ENCODE assay signal across 14 cellular contexts in genomic region chr12:14263742-14264141, GRCh38.
DNase-seq lines count a peak whose midpoint lies in the region; ATAC-seq and TF ChIP-seq lines count a peak whose summit lies in the region.
"Had no signal": no experiment of that assay in that cellular context is flagged by ENCODE, and none has a peak within 500 bp of the region (broad histone marks: within the 10 kb centered on the region; RNA-seq: fewer than 3 reads in every experiment).

No MANE protein-coding gene starts in this region.

- intact Hi-C loops in CD4-positive, alpha-beta T cell (cut with DNase I, micrococcal nuclease) = no loop called here

- H3K4me1 Mint-ChIP-seq in CD4-positive, alpha-beta T cell (ENCODE audit: low read depth) = peaks cover 23% of the 10 kb centered on the region

- peak overlapping the region; percentile 15 for H3K27ac Mint-ChIP-seq in CD4-positive, alpha-beta T cell

- no peaks in the 10 kb centered on the region for H3K36me3 Mint-ChIP-seq in CD4-positive, alpha-beta T cell (ENCODE audit: low read depth)

- no peaks in the 10 kb centered on the region for H3K9me3 ChIP-seq in CD4-positive, alpha-beta T cell (ENCODE audit: control insufficient read depth, low read length)
- no peaks in the 10 kb centered on the region for H3K9me3 ChIP-seq in neutrophil

- no peak for ATAC-seq in CD4-positive, alpha-beta T cell (ENCODE audit: poor library complexity)
- no peak for ATAC-seq in GM18868 (IDR thresholded peaks at IDR 0.05; ENCODE audit: unreplicated experiment)

- peaks cover 55 to 62% of the 10 kb centered on the region in 2 experiments for H3K4me1 ChIP-seq in neutrophil (ENCODE audit: control insufficient read depth in 1 of 2, insufficient read depth in 1 of 2, low read depth in 1 of 2, low read length in 1 of 2)

- no peak for TF ChIP-seq CTCF in CD4-positive, alpha-beta T cell (IDR thresholded peaks at IDR 0.05)
- TF ChIP-seq CTCF in neutrophil (IDR thresholded peaks at IDR 0.05) = no peak

- no peak overlapping the region for H3K4me3 Mint-ChIP-seq in CD4-positive, alpha-beta T cell

- no peak overlapping the region for H3K4me3 ChIP-seq in neutrophil (ENCODE audit: low read depth in 1 of 2, low read length in 1 of 2)
- H3K4me3 ChIP-seq: BLaER1 treated with 17β-estradiol and CSF1 and Interleukin-3, amounts not matched to agents 10 nM and 100 nM had no signal

- H3K27me3 Mint-ChIP-seq in CD4-positive, alpha-beta T cell = no peaks in the 10 kb centered on the region

- H3K9me3 Mint-ChIP-seq in CD4-positive, alpha-beta T cell = no peaks in the 10 kb centered on the region

- POLR2A ChIA-PET in CD4-positive, alpha-beta T cell (lab: Charles Lee) = interaction anchor here (0.7 to 1.0 kb wide), 3 partner anchors 18 to 154 kb away, joined by 5 to 6 read pairs (median 5); partner anchors contain the start of gene ATF7IP

- CTCF ChIA-PET in CD4-positive, alpha-beta T cell (lab: Charles Lee) = interaction anchor here (0.7 to 0.8 kb wide), 2 partner anchors 10 to 132 kb away, joined by 3 read pairs; no protein-coding TSS in a partner anchor

- H3K27me3 ChIP-seq in CD4-positive, alpha-beta T cell (ENCODE audit: control insufficient read depth, insufficient read depth, low read length) = no peaks in the 10 kb centered on the region
- no peaks in the 10 kb centered on the region for H3K27me3 ChIP-seq in neutrophil
- H3K27me3 ChIP-seq: BLaER1 treated with 17β-estradiol and CSF1 and Interleukin-3, amounts not matched to agents 10 nM and 100 nM had no signal

- no peaks in the 10 kb centered on the region for H3K36me3 ChIP-seq in neutrophil

- DNase-seq in NCI-H2171 treated with DMSO at 0.1 percent for 48 hours (lab: John Stamatoyannopoulos, UW) (peak; percentile 59), NCI-H2171 (lab: John Stamatoyannopoulos, UW) (no peak), SW480 (ENCODE audit: low spot score) (peak; percentile 46), AML-193 (lab: John Stamatoyannopoulos, UW) (no peak), NCI-H226 (no peak)
- DNase-seq in CD4-positive, alpha-beta T cell = no peak
- DNase-seq: DMS79, HCEC 1CT, NCI-H1417, NCI-H187 treated with DMSO at 0.1 percent for 48 hours, NCI-H526 had no signal

- H3K27ac ChIP-seq in CD4-positive, alpha-beta T cell (ENCODE audit: low read depth, low read length) = no peak overlapping the region
- H3K27ac ChIP-seq in neutrophil = peak overlapping the region; percentile 93

Comparison
In these comparisons a context has a peak if more than half of its experiments do, and no peak if none do; other contexts are left out.
1. DNase-seq: peak in NCI-H2171 treated with DMSO at 0.1 percent for 48 hours (single experiment) and SW480 (single experiment); none in NCI-H2171 (single experiment), CD4-positive, alpha-beta T cell (0 of 10), AML-193 (0 of 2) and NCI-H226 (single experiment).